ENCODE assay signal across 12 cellular contexts in genomic region chr19:4559569-4559968, GRCh38. TPM values are rescaled to one million over a fixed set of nuclear protein-coding genes. Genes with fewer than 3 reads are reported as not detected.
DNase-seq lines count a peak whose midpoint lies in the region; ATAC-seq, FAIRE-seq and TF ChIP-seq lines count a peak whose summit lies in the region.
"Had no signal": no experiment of that assay in that cellular context is flagged by ENCODE, and none has a peak within 500 bp of the region (broad histone marks: within the 10 kb centered on the region; RNA-seq: fewer than 3 reads in every experiment).

Gene SEMA6B (minus strand): TSS chr19:4559684. CDS start chr19:4558457, 1,227 bp downstream.

- H3K4me3 Mint-ChIP-seq in MCF 10A (ENCODE audit: unreplicated experiment), result no peak within 1 kb of the TSS
- no peak within 1 kb of the TSS for H3K4me3 Mint-ChIP-seq in activated CD4-positive, alpha-beta memory T cell treated with anti-CD3 and anti-CD28 coated beads for 36 hours
- H3K4me3 Mint-ChIP-seq: memory B cell had no signal

- H3K27me3 Mint-ChIP-seq in MCF 10A (ENCODE audit: insufficient read depth, unreplicated experiment), result no peaks in the 10 kb centered on the region
- H3K27me3 Mint-ChIP-seq in activated CD4-positive, alpha-beta memory T cell treated with anti-CD3 and anti-CD28 coated beads for 36 hours, result no peaks in the 10 kb centered on the region

- intact Hi-C loops in breast epithelium (cut with DNase I; ENCODE audit: low total_unique reads), result loop anchor here (10.0 kb wide), 1 partner anchor 1005 kb away; the partner anchor contains the start of gene TINCR
- intact Hi-C loops in MCF 10A (cut with micrococcal nuclease), result no loop called here
- intact Hi-C loops in cardiac septum (cut with DNase I), result loop anchor here (5.0 kb wide), 1 partner anchor 78 kb away; the partner anchor contains the start of gene TNFAIP8L1
- intact Hi-C loops in activated CD4-positive, alpha-beta memory T cell treated with anti-CD3 and anti-CD28 coated beads for 36 hours (cut with micrococcal nuclease), result no loop called here

- H3K27me3 ChIP-seq in breast epithelium, result peaks cover 0 to 4% of the 10 kb centered on the region in 2 donors

- H3K9me3 Mint-ChIP-seq in MCF 10A (ENCODE audit: unreplicated experiment), result no peaks in the 10 kb centered on the region
- H3K9me3 Mint-ChIP-seq in activated CD4-positive, alpha-beta memory T cell treated with anti-CD3 and anti-CD28 coated beads for 36 hours, result no peaks in the 10 kb centered on the region
- H3K9me3 Mint-ChIP-seq: memory B cell had no signal

- peaks cover 7% of the 10 kb centered on the region for H3K36me3 Mint-ChIP-seq in MCF 10A (ENCODE audit: insufficient read depth, unreplicated experiment)
- H3K36me3 Mint-ChIP-seq in activated CD4-positive, alpha-beta memory T cell treated with anti-CD3 and anti-CD28 coated beads for 36 hours, result no peaks in the 10 kb centered on the region
- H3K36me3 Mint-ChIP-seq: memory B cell had no signal

- peak; percentile 42 for ATAC-seq in omental fat pad (ENCODE audit: low FRiP score)

- DNase-seq in breast epithelium (ENCODE audit: low spot score in 2 of 2), result no peak
- DNase-seq in MCF 10A (ENCODE audit: unreplicated experiment), result no peak
- DNase-seq in cardiac septum (ENCODE audit: low spot score), result peak; percentile 90
- DNase-seq in omental fat pad (ENCODE audit: low spot score), result no peak
- DNase-seq in effector CD4-positive, alpha-beta T cell, result no peak
- DNase-seq in activated CD4-positive, alpha-beta memory T cell treated with anti-CD3 and anti-CD28 coated beads for 36 hours, result no peak
- no peak for DNase-seq in GM19239 (ENCODE audit: insufficient read length, low spot score)
- no peak for DNase-seq in AG20443 (ENCODE audit: low spot score)
- DNase-seq: NCI-H2171 treated with DMSO at 0.1 percent for 48 hours, SHP77 had no signal

- no peaks in the 10 kb centered on the region for H3K36me3 ChIP-seq in breast epithelium

- no peak for TF ChIP-seq POLR2A in breast epithelium (IDR thresholded peaks at IDR 0.05)

- POLR2A ChIA-PET in MCF 10A (lab: Yijun Ruan, JAX), result no interaction called here
- POLR2A ChIA-PET in activated CD4-positive, alpha-beta memory T cell treated with anti-CD3 and anti-CD28 coated beads for 36 hours (lab: Charles Lee), result no interaction called here

- CTCF ChIA-PET in MCF 10A (lab: Yijun Ruan, JAX), result interaction anchor here (0.6 to 2.4 kb wide), 7 partner anchors 7 to 77 kb away, joined by 3 to 14 read pairs (median 9); no protein-coding TSS in a partner anchor
- CTCF ChIA-PET in activated CD4-positive, alpha-beta memory T cell treated with anti-CD3 and anti-CD28 coated beads for 36 hours (lab: Charles Lee), result interaction anchor here (0.9 to 2.2 kb wide), 4 partner anchors 12 to 77 kb away, joined by 3 to 11 read pairs (median 4); no protein-coding TSS in a partner anchor

- H3K9me3 ChIP-seq in breast epithelium, result no peaks in the 10 kb centered on the region

- H3K27ac Mint-ChIP-seq in MCF 10A (ENCODE audit: low read depth, unreplicated experiment), result no peak within 1 kb of the TSS
- H3K27ac Mint-ChIP-seq in activated CD4-positive, alpha-beta memory T cell treated with anti-CD3 and anti-CD28 coated beads for 36 hours, result no peak within 1 kb of the TSS
- H3K27ac Mint-ChIP-seq: memory B cell had no signal

- TF ChIP-seq CTCF in breast epithelium (IDR thresholded peaks at IDR 0.05) (no peak), MCF 10A (IDR thresholded peaks at IDR 0.05; ENCODE audit: unreplicated experiment) (no peak), omental fat pad (IDR thresholded peaks at IDR 0.05) (no peak)

- no peak for FAIRE-seq in GM19239 (lab: Jason Lieb, UNC)
- FAIRE-seq: G401.6 had no signal

- H3K4me1 ChIP-seq in breast epithelium, result no peaks in the 10 kb centered on the region

- no TSS peak for BruUV-seq in MCF 10A (replicated peaks; lab: Mats Ljungman, UMichigan)

- H3K27ac ChIP-seq in breast epithelium, result peak within 1 kb of the TSS in 1 of 2 donors; percentile 83

- no peaks in the 10 kb centered on the region for H3K4me1 Mint-ChIP-seq in MCF 10A (ENCODE audit: insufficient read depth, unreplicated experiment)
- no peaks in the 10 kb centered on the region for H3K4me1 Mint-ChIP-seq in activated CD4-positive, alpha-beta memory T cell treated with anti-CD3 and anti-CD28 coated beads for 36 hours (ENCODE audit: low read depth)

- H3K4me3 ChIP-seq in breast epithelium, result peak within 1 kb of the TSS; percentile 28 to 58 (median 40)

RNA-seq across cellular contexts. Expression of gene SEMA6B, which starts in this region (rescaled TPM):
- total RNA-seq in breast epithelium (1 to 10 TPM; 2.3 to 8.8 (median 3.2) TPM), MCF 10A (2022) (0.20 and 0.54 TPM in 2 replicates), cardiac septum (7.2 TPM), omental fat pad (10 to 100 TPM in 3 of 4 donors, 1 to 10 TPM in 1; 4.4 to 39.3 (median 10.9) TPM)
- under 1 TPM in 1 of 2 experiments, not detected in 1; 0.19 TPM for total RNA-seq in activated CD4-positive, alpha-beta memory T cell treated with anti-CD3 and anti-CD28 coated beads for 36 hours

Comparison
In these comparisons a context has a peak if more than half of its experiments do, and no peak if none do; other contexts are left out.
1. intact Hi-C loops: an anchor here in breast epithelium (10.0 kb wide) and cardiac septum (5.0 kb wide); none called in MCF 10A and activated CD4-positive, alpha-beta memory T cell treated with anti-CD3 and anti-CD28 coated beads for 36 hours.